13 cellular contexts compared by ENCODE assay signal in genomic region chr21:37119421-37120218, GRCh38. TPM values are rescaled to one million over a fixed set of nuclear protein-coding genes. Genes with fewer than 3 reads are reported as not detected.
A peak's percentile ranks its signal among the peaks of the same experiment; 100 is the strongest.
DNase-seq lines count a peak whose midpoint lies in the region; ATAC-seq and TF ChIP-seq lines count a peak whose summit lies in the region.
"Had no signal": no experiment of that assay in that cellular context is flagged by ENCODE, and none has a peak within 500 bp of the region (broad histone marks: within the 10 kb centered on the region; RNA-seq: fewer than 3 reads in every experiment).

No MANE protein-coding gene starts in this region.

- TF ChIP-seq CTCF in CD8-positive, alpha-beta T cell (IDR thresholded peaks at IDR 0.05) = no peak
- TF ChIP-seq CTCF in spleen (IDR thresholded peaks at IDR 0.05 in 8 of 11, conservative IDR thresholded peaks at IDR 0.05 in 3 of 11) = no peak

- CTCF ChIA-PET in CD8-positive, alpha-beta T cell (lab: Charles Lee) = no interaction called here

- H3K4me3 Mint-ChIP-seq in CD8-positive, alpha-beta T cell = no peak overlapping the region
- H3K4me3 Mint-ChIP-seq in memory B cell = no peak overlapping the region

- H3K27ac Mint-ChIP-seq in CD8-positive, alpha-beta T cell = peak overlapping the region; percentile 49
- peak overlapping the region; percentile 37 for H3K27ac Mint-ChIP-seq in memory B cell

- no peaks in the 10 kb centered on the region for H3K27me3 Mint-ChIP-seq in CD8-positive, alpha-beta T cell (ENCODE audit: low read depth)
- no peaks in the 10 kb centered on the region for H3K27me3 Mint-ChIP-seq in memory B cell

- H3K36me3 Mint-ChIP-seq in CD8-positive, alpha-beta T cell = peaks cover 59% of the 10 kb centered on the region
- H3K36me3 Mint-ChIP-seq in memory B cell = peaks cover 21% of the 10 kb centered on the region

- no peaks in the 10 kb centered on the region for H3K9me3 Mint-ChIP-seq in CD8-positive, alpha-beta T cell
- no peaks in the 10 kb centered on the region for H3K9me3 Mint-ChIP-seq in memory B cell

- H3K4me3 ChIP-seq in CD8-positive, alpha-beta T cell (ENCODE audit: low read depth, low read length) = no peak overlapping the region
- H3K4me3 ChIP-seq in H7 (ENCODE audit: insufficient read depth, low read depth, low read length) (no peak overlapping the region), spleen (no peak overlapping the region)
- H3K4me3 ChIP-seq: left ventricle myocardium inferior, psoas muscle, SK-N-MC had no signal

- no peak overlapping the region for H3K27ac ChIP-seq in CD8-positive, alpha-beta T cell (ENCODE audit: low read depth, low read length)
- H3K27ac ChIP-seq in spleen = no peak overlapping the region
- H3K27ac ChIP-seq: left ventricle myocardium inferior, psoas muscle, SK-N-MC had no signal

- no peaks in the 10 kb centered on the region for H3K36me3 ChIP-seq in CD8-positive, alpha-beta T cell (ENCODE audit: insufficient read depth, low read length)
- H3K36me3 ChIP-seq in H7 (replicated peaks; ENCODE audit: control insufficient read depth, insufficient read depth, low read length) (no peaks in the 10 kb centered on the region), spleen (peaks cover 0 to 50% (median 4%) of the 10 kb centered on the region in 6 donors)

- no peaks in the 10 kb centered on the region for H3K27me3 ChIP-seq in CD8-positive, alpha-beta T cell (ENCODE audit: insufficient read depth, low read length)
- H3K27me3 ChIP-seq in H7 (ENCODE audit: control insufficient read depth, insufficient read depth, low read length) (no peaks in the 10 kb centered on the region), spleen (replicated peaks in 1 of 7) (no peaks in the 10 kb centered on the region)

- no peak for TF ChIP-seq POLR2A in spleen (IDR thresholded peaks at IDR 0.05)

- no peak for ATAC-seq in CD8-positive, alpha-beta T cell
- no peak for ATAC-seq in memory B cell (ENCODE audit: low read depth)
- no peak for ATAC-seq in HG03095 (IDR thresholded peaks at IDR 0.05; ENCODE audit: unreplicated experiment)
- ATAC-seq: psoas muscle had no signal

- no peak for DNase-seq in CD8-positive, alpha-beta T cell
- DNase-seq in H7 = peak; percentile 54
- peak; percentile 71 for DNase-seq in amniotic epithelial cell (ENCODE audit: low read depth)
- no peak for DNase-seq in memory B cell (ENCODE audit: low spot score in 2 of 2)
- no peak for DNase-seq in spleen
- no peak for DNase-seq in amygdala (lab: John Stamatoyannopoulos, UW)
- DNase-seq: COR-L47, left ventricle myocardium inferior, NCI-H510A, psoas muscle, trophoblast cell had no signal

- H3K9me3 ChIP-seq in CD8-positive, alpha-beta T cell (ENCODE audit: low read length) = no peaks in the 10 kb centered on the region
- no peaks in the 10 kb centered on the region for H3K9me3 ChIP-seq in spleen
- H3K9me3 ChIP-seq: left ventricle myocardium inferior, psoas muscle had no signal

- intact Hi-C loops in CD8-positive, alpha-beta T cell (cut with DNase I, micrococcal nuclease) = no loop called here
- intact Hi-C loops in spleen (cut with DNase I; ENCODE audit: low total_unique reads) = no loop called here

- POLR2A ChIA-PET in CD8-positive, alpha-beta T cell (lab: Charles Lee) = interaction anchor here (0.5 kb wide), 1 partner anchor 690 kb away, joined by 4 read pairs; no protein-coding TSS in a partner anchor

- H3K4me1 Mint-ChIP-seq in CD8-positive, alpha-beta T cell (ENCODE audit: low read depth) = peaks cover 3% of the 10 kb centered on the region
- no peaks in the 10 kb centered on the region for H3K4me1 Mint-ChIP-seq in memory B cell

- no peaks in the 10 kb centered on the region for H3K4me1 ChIP-seq in CD8-positive, alpha-beta T cell (ENCODE audit: insufficient read depth, low read length)
- no peaks in the 10 kb centered on the region for H3K4me1 ChIP-seq in spleen
- H3K4me1 ChIP-seq: left ventricle myocardium inferior, psoas muscle had no signal

- 84 to 90% (median 87%) methylated on average over 6 of the region's 6 CpGs for WGBS in spleen, 5 donors

RNA-seq across cellular contexts. Expression of gene TTC3, which starts 46.6 kb away (rescaled TPM):
- total RNA-seq in CD8-positive, alpha-beta T cell = 100 to 1,000 TPM; 137 to 141 TPM
- total RNA-seq in H7 (2014; rRNA removed; shearing (Covaris generic)) = 32.2 and 32.3 TPM in 2 replicates
- 100 to 1,000 TPM in 3 of 7 donors, 10 to 100 TPM in 4; 72.5 to 143 (median 93.7) TPM for total RNA-seq in spleen
- polyA plus RNA-seq in spleen = 10 to 100 TPM; 16.0 to 21.6 (median 21.0) TPM

RNA-seq across cellular contexts. Expression of gene PIGP, which starts 46.7 kb away (rescaled TPM):
- 10 to 100 TPM; 11.9 to 12.2 TPM for total RNA-seq in CD8-positive, alpha-beta T cell
- total RNA-seq in H7 (2014; rRNA removed; shearing (Covaris generic)) = 7.9 and 10.0 TPM in 2 replicates
- total RNA-seq in spleen = 10 to 100 TPM in 6 of 7 donors, 1 to 10 TPM in 1; 9.2 to 23.1 (median 12.8) TPM
- polyA plus RNA-seq in spleen = 10 to 100 TPM; 17.2 to 26.0 (median 19.9) TPM

Comparison
In these comparisons a context has a peak if more than half of its experiments do, and no peak if none do; other contexts are left out.
1. DNase-seq: peak in H7 (single experiment) and amniotic epithelial cell (single experiment); none in CD8-positive, alpha-beta T cell (0 of 7), memory B cell (0 of 2), spleen (single experiment) and amygdala (0 of 56).